Comparison of ENCODE assay signal across 8 cellular contexts in the genomic region with DNA sequence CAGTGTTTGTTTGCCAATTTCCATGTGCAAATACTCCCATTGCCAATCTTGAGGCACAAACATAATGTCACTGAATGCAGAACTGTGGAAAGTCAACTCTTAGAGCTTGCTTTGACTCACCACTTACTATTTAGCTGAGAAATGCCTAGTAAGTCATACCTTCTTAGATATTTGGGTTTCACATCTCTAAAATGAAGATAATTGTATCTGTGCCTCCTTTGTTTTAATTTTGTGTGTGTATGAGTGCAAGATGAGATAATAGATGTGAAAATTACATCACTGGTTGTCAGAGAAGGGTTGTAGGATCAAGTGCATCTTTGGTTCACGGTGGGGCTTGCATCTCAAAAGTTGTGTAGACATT.
"Had no signal": no experiment of that assay in that cellular context is flagged by ENCODE, and none has a peak within 500 bp of the region (broad histone marks: within the 10 kb centered on the region; RNA-seq: fewer than 3 reads in every experiment).

No MANE protein-coding gene starts in this region.

- FAIRE-seq: K562 had no signal

- DNase-seq: GM23248, GOT3, H7, HFFc6, IMR-90, KG1 had no signal

- ATAC-seq: HCT116, K562 had no signal
